ENCODE assay signal across 8 cellular contexts in genomic region chr1:119475866-119476439, GRCh38. TPM values are rescaled to one million over a fixed set of nuclear protein-coding genes. Genes with fewer than 3 reads are reported as not detected.
DNase-seq lines count a peak whose midpoint lies in the region; ATAC-seq, FAIRE-seq and TF ChIP-seq lines count a peak whose summit lies in the region.

No MANE protein-coding gene starts in this region.

- H3K4me3 ChIP-seq in AG09309 (ENCODE audit: control insufficient read depth, low read depth, low read length) (no peak overlapping the region), adipocyte (ENCODE audit: low read length) (no peak overlapping the region)

- H3K36me3 ChIP-seq in adipocyte (ENCODE audit: control insufficient read depth, insufficient read depth, low read length, severe bottlenecking): no peaks in the 10 kb centered on the region

- peaks cover 2 to 6% of the 10 kb centered on the region in 2 donors for H3K27me3 Mint-ChIP-seq in stimulated activated naive B cell treated with anti-CD40 and anti-IgM and Interleukin-4, amounts not matched to agents 10 μg/mL and 1 μg/mL and 100 μg/mL, for 72 hours
- peaks cover 2% of the 10 kb centered on the region for H3K27me3 Mint-ChIP-seq in activated T-helper 1 cell treated with anti-CD3 and anti-CD28 coated beads, Interleukin-12 subunit alpha, Interleukin-12 subunit beta, Interleukin-2, Interleukin-4 antibody, amounts not matched to agents 30 ng/mL and 10 ng/mL and 1 ng/mL, durations not matched to agents 14 hours and 24 hours and 36 hours (ENCODE audit: insufficient read depth)

- H3K36me3 Mint-ChIP-seq in stimulated activated naive B cell treated with anti-CD40 and anti-IgM and Interleukin-4, amounts not matched to agents 10 μg/mL and 1 μg/mL and 100 μg/mL, for 72 hours: no peaks in the 10 kb centered on the region
- H3K36me3 Mint-ChIP-seq in activated T-helper 1 cell treated with anti-CD3 and anti-CD28 coated beads, Interleukin-12 subunit alpha, Interleukin-12 subunit beta, Interleukin-2, Interleukin-4 antibody, amounts not matched to agents 30 ng/mL and 10 ng/mL and 1 ng/mL, durations not matched to agents 14 hours and 24 hours and 36 hours (ENCODE audit: low read depth): no peaks in the 10 kb centered on the region

- H3K9me3 ChIP-seq in adipocyte (ENCODE audit: control insufficient read depth, low read length): no peaks in the 10 kb centered on the region

- no peak overlapping the region for H3K9ac ChIP-seq in adipocyte (ENCODE audit: low read length)

- no peak for DNase-seq in AG09309 (ENCODE audit: low read depth)
- DNase-seq in GM12892 (ENCODE audit: insufficient read length): peak; percentile 31
- peak; percentile 1 for DNase-seq in NCI-H446 treated with DMSO at 0.1 percent for 48 hours (lab: John Stamatoyannopoulos, UW)
- DNase-seq in adipocyte (ENCODE audit: low read depth): peak; percentile 37
- peak; percentile 90 for DNase-seq in iPS-NIHi7 (ENCODE audit: extremely low spot score)
- DNase-seq in stimulated activated naive B cell treated with anti-CD40 and anti-IgM and Interleukin-4, amounts not matched to agents 10 μg/mL and 1 μg/mL and 100 μg/mL, for 72 hours: peak; percentile 23
- DNase-seq in activated T-helper 1 cell treated with anti-CD3 and anti-CD28 coated beads, Interleukin-12 subunit alpha, Interleukin-12 subunit beta, Interleukin-2, Interleukin-4 antibody, amounts not matched to agents 30 ng/mL and 10 ng/mL and 1 ng/mL, durations not matched to agents 14 hours and 24 hours and 36 hours (ENCODE audit: low spot score): no peak

- TF ChIP-seq CTCF in AG09309 (IDR thresholded peaks at IDR 0.05; ENCODE audit: control insufficient read depth, insufficient read depth, low read depth, low read length, missing control alignments): peak; percentile 64

- H3K4me1 Mint-ChIP-seq in stimulated activated naive B cell treated with anti-CD40 and anti-IgM and Interleukin-4, amounts not matched to agents 10 μg/mL and 1 μg/mL and 100 μg/mL, for 72 hours: no peaks in the 10 kb centered on the region
- H3K4me1 Mint-ChIP-seq in activated T-helper 1 cell treated with anti-CD3 and anti-CD28 coated beads, Interleukin-12 subunit alpha, Interleukin-12 subunit beta, Interleukin-2, Interleukin-4 antibody, amounts not matched to agents 30 ng/mL and 10 ng/mL and 1 ng/mL, durations not matched to agents 14 hours and 24 hours and 36 hours (ENCODE audit: low read depth): no peaks in the 10 kb centered on the region

- no peak overlapping the region for H3K27ac Mint-ChIP-seq in stimulated activated naive B cell treated with anti-CD40 and anti-IgM and Interleukin-4, amounts not matched to agents 10 μg/mL and 1 μg/mL and 100 μg/mL, for 72 hours
- H3K27ac Mint-ChIP-seq in activated T-helper 1 cell treated with anti-CD3 and anti-CD28 coated beads, Interleukin-12 subunit alpha, Interleukin-12 subunit beta, Interleukin-2, Interleukin-4 antibody, amounts not matched to agents 30 ng/mL and 10 ng/mL and 1 ng/mL, durations not matched to agents 14 hours and 24 hours and 36 hours: no peak overlapping the region

- H3K9me3 Mint-ChIP-seq in stimulated activated naive B cell treated with anti-CD40 and anti-IgM and Interleukin-4, amounts not matched to agents 10 μg/mL and 1 μg/mL and 100 μg/mL, for 72 hours: no peaks in the 10 kb centered on the region
- no peaks in the 10 kb centered on the region for H3K9me3 Mint-ChIP-seq in activated T-helper 1 cell treated with anti-CD3 and anti-CD28 coated beads, Interleukin-12 subunit alpha, Interleukin-12 subunit beta, Interleukin-2, Interleukin-4 antibody, amounts not matched to agents 30 ng/mL and 10 ng/mL and 1 ng/mL, durations not matched to agents 14 hours and 24 hours and 36 hours

- FAIRE-seq in GM12892 (lab: Jason Lieb, UNC): peak; percentile 78

- no peak overlapping the region for H3K4me3 Mint-ChIP-seq in stimulated activated naive B cell treated with anti-CD40 and anti-IgM and Interleukin-4, amounts not matched to agents 10 μg/mL and 1 μg/mL and 100 μg/mL, for 72 hours
- no peak overlapping the region for H3K4me3 Mint-ChIP-seq in activated T-helper 1 cell treated with anti-CD3 and anti-CD28 coated beads, Interleukin-12 subunit alpha, Interleukin-12 subunit beta, Interleukin-2, Interleukin-4 antibody, amounts not matched to agents 30 ng/mL and 10 ng/mL and 1 ng/mL, durations not matched to agents 14 hours and 24 hours and 36 hours

- peaks cover 51% of the 10 kb centered on the region for H3K27me3 ChIP-seq in adipocyte (replicated peaks; ENCODE audit: control insufficient read depth, insufficient read depth, low read length)

- peak; percentile 82 for ATAC-seq in HG03039 (IDR thresholded peaks at IDR 0.05; ENCODE audit: unreplicated experiment)
- ATAC-seq in stimulated activated naive B cell treated with anti-CD40 and anti-IgM and Interleukin-4, amounts not matched to agents 10 μg/mL and 1 μg/mL and 100 μg/mL, for 72 hours (replicated peaks): peak; percentile 71 to 86

- no peaks in the 10 kb centered on the region for H3K4me1 ChIP-seq in adipocyte (ENCODE audit: control insufficient read depth, insufficient read depth, low read length)

- no peak for TF ChIP-seq POLR2A in GM12892 (IDR thresholded peaks at IDR 0.05; ENCODE audit: low read depth, low read length)

- intact Hi-C loops in activated T-helper 1 cell treated with anti-CD3 and anti-CD28 coated beads, Interleukin-12 subunit alpha, Interleukin-12 subunit beta, Interleukin-2, Interleukin-4 antibody, amounts not matched to agents 30 ng/mL and 10 ng/mL and 1 ng/mL, durations not matched to agents 14 hours and 24 hours and 36 hours (cut with micrococcal nuclease): no loop called here

RNA-seq across cellular contexts. Expression of gene HSD3B1, which starts 31.1 kb away (rescaled TPM):
- polyA plus RNA-seq in GM12892 (2012; ENCODE audit: missing spikeins): not detected
- not detected in 2 replicates for total RNA-seq in activated T-helper 1 cell treated with anti-CD3 and anti-CD28 coated beads, Interleukin-12 subunit alpha, Interleukin-12 subunit beta, Interleukin-2, Interleukin-4 antibody, amounts not matched to agents 30 ng/mL and 10 ng/mL and 1 ng/mL, durations not matched to agents 14 hours and 24 hours and 36 hours

Comparison
In these comparisons a context has a peak if more than half of its experiments do, and no peak if none do; other contexts are left out.
1. DNase-seq: peak in GM12892 (single experiment), NCI-H446 treated with DMSO at 0.1 percent for 48 hours (single experiment), adipocyte (single experiment), iPS-NIHi7 (single experiment) and stimulated activated naive B cell treated with anti-CD40 and anti-IgM and Interleukin-4, amounts not matched to agents 10 μg/mL and 1 μg/mL and 100 μg/mL, for 72 hours (single experiment); none in AG09309 (single experiment) and activated T-helper 1 cell treated with anti-CD3 and anti-CD28 coated beads, Interleukin-12 subunit alpha, Interleukin-12 subunit beta, Interleukin-2, Interleukin-4 antibody, amounts not matched to agents 30 ng/mL and 10 ng/mL and 1 ng/mL, durations not matched to agents 14 hours and 24 hours and 36 hours (single experiment).